ENCODE assay signal across 8 cellular contexts in genomic region chr2:186349508-186349907, GRCh38.
DNase-seq lines count a peak whose midpoint lies in the region; ATAC-seq, FAIRE-seq and TF ChIP-seq lines count a peak whose summit lies in the region.

No MANE protein-coding gene starts in this region.

- CTCF ChIA-PET in CD8-positive, alpha-beta memory T cell (lab: Charles Lee) = no interaction called here

- H3K27me3 ChIP-seq in foreskin keratinocyte = no peaks in the 10 kb centered on the region
- no peaks in the 10 kb centered on the region for H3K27me3 ChIP-seq in CD8-positive, alpha-beta memory T cell (ENCODE audit: insufficient read depth, low read length, poor library complexity, severe bottlenecking)

- no peak for TF ChIP-seq CTCF in foreskin keratinocyte (conservative IDR thresholded peaks at IDR 0.05)

- peaks cover 5 to 39% (median 15%) of the 10 kb centered on the region in 5 donors for H3K9me3 Mint-ChIP-seq in CD8-positive, alpha-beta memory T cell

- H3K27me3 Mint-ChIP-seq in CD8-positive, alpha-beta memory T cell = no peaks in the 10 kb centered on the region

- H3K9me3 ChIP-seq in CD8-positive, alpha-beta memory T cell (ENCODE audit: low read length) = no peaks in the 10 kb centered on the region

- FAIRE-seq in GM12891 (lab: Jason Lieb, UNC) = no peak

- no peak overlapping the region for H3K27ac Mint-ChIP-seq in CD8-positive, alpha-beta memory T cell

- peaks cover 15% of the 10 kb centered on the region for H3K4me1 ChIP-seq in foreskin keratinocyte
- H3K4me1 ChIP-seq in CD8-positive, alpha-beta memory T cell (ENCODE audit: insufficient read depth, low read length) = no peaks in the 10 kb centered on the region

- ATAC-seq in HG02623 (IDR thresholded peaks at IDR 0.05; ENCODE audit: unreplicated experiment) (peak; percentile 78), foreskin keratinocyte (peak; percentile 85), HG02763 (IDR thresholded peaks at IDR 0.05; ENCODE audit: unreplicated experiment) (no peak), GM21360 (IDR thresholded peaks at IDR 0.05; ENCODE audit: unreplicated experiment) (no peak)

- TF ChIP-seq POLR2A in GM12891 (IDR thresholded peaks at IDR 0.05; ENCODE audit: low read depth, low read length) = no peak

- no peaks in the 10 kb centered on the region for H3K36me3 ChIP-seq in CD8-positive, alpha-beta memory T cell (ENCODE audit: insufficient read depth, low read length)

- POLR2A ChIA-PET in CD8-positive, alpha-beta memory T cell (lab: Charles Lee) = no interaction called here

- H3K4me3 ChIP-seq in CD8-positive, alpha-beta memory T cell (ENCODE audit: low read length) = no peak overlapping the region

- H3K4me3 Mint-ChIP-seq in CD8-positive, alpha-beta memory T cell = no peak overlapping the region

- DNase-seq in GF-D8 (lab: John Stamatoyannopoulos, UW) (peak; percentile 73), NCI-H226 (peak; percentile 88), foreskin keratinocyte (peak; percentile 72 to 86), GM12891 (ENCODE audit: insufficient read length, low spot score) (no peak)
- DNase-seq in CD8-positive, alpha-beta memory T cell = no peak

- peaks cover 0 to 3% (median 0%) of the 10 kb centered on the region in 3 donors for H3K4me1 Mint-ChIP-seq in CD8-positive, alpha-beta memory T cell

- no peak overlapping the region for H3K27ac ChIP-seq in foreskin keratinocyte
- H3K27ac ChIP-seq in CD8-positive, alpha-beta memory T cell (ENCODE audit: low read depth, low read length) = no peak overlapping the region

- H3K36me3 Mint-ChIP-seq in CD8-positive, alpha-beta memory T cell = peaks cover 13 to 52% (median 14%) of the 10 kb centered on the region in 3 donors

TF ChIP-seq in GM12891, 5 proteins besides CTCF, POLR2A, EP300 and RAD21:
- TF ChIP-seq PAX5 (IDR thresholded peaks at IDR 0.05; ENCODE audit: insufficient read depth, low read length, severe bottlenecking) = no peak
TF ChIP-seq in GM12891: peak in this region for 0.

Comparison
In these comparisons a context has a peak if more than half of its experiments do, and no peak if none do; other contexts are left out.
1. DNase-seq: peak in GF-D8 (single experiment), NCI-H226 (single experiment) and foreskin keratinocyte (2 of 2); none in CD8-positive, alpha-beta memory T cell (0 of 5) and GM12891 (single experiment).
2. ATAC-seq: peak in HG02623 (single experiment) and foreskin keratinocyte (single experiment); none in HG02763 (single experiment) and GM21360 (single experiment).